8 cellular contexts compared by ENCODE assay signal in the genomic region with DNA sequence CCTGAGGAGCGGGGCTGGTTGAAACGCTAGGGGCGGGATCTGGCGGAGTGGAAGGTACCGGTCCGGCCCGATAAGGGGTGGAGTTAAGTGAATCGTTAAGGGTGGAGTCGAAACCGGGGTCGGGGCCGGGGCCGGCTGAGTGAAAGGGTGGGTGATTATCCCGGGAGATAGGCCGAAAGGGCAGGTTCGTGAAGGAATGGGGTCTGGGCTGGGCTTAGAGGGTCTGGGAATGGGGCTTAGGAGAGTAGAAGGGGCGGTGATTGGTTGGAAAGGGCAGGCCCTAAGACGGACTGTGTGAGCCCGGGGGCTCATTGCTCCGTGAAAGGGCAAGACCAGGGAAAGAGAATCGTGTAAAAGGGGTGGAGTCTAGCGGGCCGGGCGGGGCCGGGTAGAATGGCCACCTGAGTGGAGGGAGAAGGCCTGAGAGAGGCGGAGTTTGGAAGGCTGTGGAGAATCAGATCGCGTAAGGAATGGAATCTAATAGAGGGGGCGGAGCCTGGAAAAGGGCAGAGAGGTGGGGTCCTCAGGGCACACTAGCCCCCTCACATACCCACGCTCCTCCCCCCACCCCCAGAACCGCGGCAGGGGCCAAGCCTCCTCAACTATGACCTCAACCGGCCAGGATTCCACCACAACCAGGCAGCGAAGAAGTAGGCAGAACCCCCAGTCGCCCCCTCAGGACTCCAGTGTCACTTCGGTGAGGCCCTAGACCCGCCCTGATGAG. TPM values are rescaled to one million over a fixed set of nuclear protein-coding genes. Genes with fewer than 3 reads are reported as not detected.
DNase-seq lines count a peak whose midpoint lies in the region; FAIRE-seq and TF ChIP-seq lines count a peak whose summit lies in the region.

No MANE protein-coding gene starts in this region.

- peak overlapping the region; percentile 98 for H3K27ac Mint-ChIP-seq in activated naive CD4-positive, alpha-beta T cell treated with anti-CD3 and anti-CD28 coated beads, Interleukin-2, amount 50 U/mL, for 24 hours
- peak overlapping the region; percentile 93 for H3K27ac Mint-ChIP-seq in glutamatergic neuron (ENCODE audit: unreplicated experiment)

- H3K36me3 Mint-ChIP-seq in activated naive CD4-positive, alpha-beta T cell treated with anti-CD3 and anti-CD28 coated beads, Interleukin-2, amount 50 U/mL, for 24 hours: peaks cover 6% of the 10 kb centered on the region
- H3K36me3 Mint-ChIP-seq in glutamatergic neuron (ENCODE audit: unreplicated experiment): no peaks in the 10 kb centered on the region

- peak; percentile 30 for DNase-seq in GM04503 (ENCODE audit: low read depth)
- DNase-seq in H54 (ENCODE audit: insufficient read length, low spot score): peak; percentile 47
- peak; percentile 77 for DNase-seq in LHCN-M2 (ENCODE audit: low read depth)
- DNase-seq in RPMI8226: peak; percentile 85
- DNase-seq in glutamatergic neuron: peak; percentile 75
- peak; percentile 77 to 86 (median 79) for DNase-seq in ovary

- TF ChIP-seq EP300 in ovary (IDR thresholded peaks at IDR 0.05): no peak

- H3K27me3 Mint-ChIP-seq in activated naive CD4-positive, alpha-beta T cell treated with anti-CD3 and anti-CD28 coated beads, Interleukin-2, amount 50 U/mL, for 24 hours: no peaks in the 10 kb centered on the region
- H3K27me3 Mint-ChIP-seq in glutamatergic neuron (ENCODE audit: unreplicated experiment): peaks cover 8% of the 10 kb centered on the region

- peaks cover 31% of the 10 kb centered on the region for H3K4me1 Mint-ChIP-seq in activated naive CD4-positive, alpha-beta T cell treated with anti-CD3 and anti-CD28 coated beads, Interleukin-2, amount 50 U/mL, for 24 hours
- H3K4me1 Mint-ChIP-seq in glutamatergic neuron (ENCODE audit: low read depth, unreplicated experiment): no peaks in the 10 kb centered on the region

- peak overlapping the region; percentile 96 for H3K4me3 Mint-ChIP-seq in activated naive CD4-positive, alpha-beta T cell treated with anti-CD3 and anti-CD28 coated beads, Interleukin-2, amount 50 U/mL, for 24 hours
- peak overlapping the region; percentile 95 for H3K4me3 Mint-ChIP-seq in glutamatergic neuron (ENCODE audit: unreplicated experiment)

- H3K9me3 ChIP-seq in ovary: no peaks in the 10 kb centered on the region

- TF ChIP-seq CTCF in glutamatergic neuron (IDR thresholded peaks at IDR 0.05; ENCODE audit: partially characterized antibody, unreplicated experiment): no peak
- TF ChIP-seq CTCF in ovary (IDR thresholded peaks at IDR 0.05): peak in 1 of 3 donors; percentile 19

- H3K4me3 ChIP-seq in ovary (peak overlapping the region; percentile 60), urinary bladder (ENCODE audit: low read depth, low read length) (peak overlapping the region; percentile 44)

- H3K36me3 ChIP-seq in ovary: no peaks in the 10 kb centered on the region
- no peaks in the 10 kb centered on the region for H3K36me3 ChIP-seq in urinary bladder (ENCODE audit: insufficient read depth)

- intact Hi-C loops in ovary (cut with DNase I): no loop called here

- no peaks in the 10 kb centered on the region for H3K9me3 Mint-ChIP-seq in activated naive CD4-positive, alpha-beta T cell treated with anti-CD3 and anti-CD28 coated beads, Interleukin-2, amount 50 U/mL, for 24 hours
- peaks cover 9% of the 10 kb centered on the region for H3K9me3 Mint-ChIP-seq in glutamatergic neuron (ENCODE audit: unreplicated experiment)

- FAIRE-seq in H54 (lab: Jason Lieb, UNC): no peak

- H3K27ac ChIP-seq in ovary (peak overlapping the region; percentile 76 to 89), urinary bladder (ENCODE audit: low read depth) (peak overlapping the region; percentile 97)

- peaks cover 2% of the 10 kb centered on the region for H3K4me1 ChIP-seq in ovary (ENCODE audit: insufficient read depth)
- no peaks in the 10 kb centered on the region for H3K4me1 ChIP-seq in urinary bladder (ENCODE audit: insufficient read depth)

- TF ChIP-seq POLR2A in H54 (IDR thresholded peaks at IDR 0.05; ENCODE audit: low read depth, low read length) (no peak), ovary (IDR thresholded peaks at IDR 0.05) (peak; percentile 67)

- H3K27me3 ChIP-seq in ovary: no peaks in the 10 kb centered on the region

- 32 to 48% (median 33%) methylated on average over 37 of the region's 37 CpGs for WGBS in ovary, 3 donors
- WGBS in urinary bladder: under 1% methylated on average over 37 of the region's 37 CpGs

RNA-seq across cellular contexts. Expression of gene HDAC6, which starts 0.4 kb away (rescaled TPM):
- 49.1 and 71.2 TPM in 2 replicates for total RNA-seq in LHCN-M2 (2014; rRNA removed)
- 33.0 TPM for polyA plus RNA-seq in LHCN-M2 (2012)
- 264 TPM for total RNA-seq in glutamatergic neuron (ENCODE audit: unreplicated experiment)
- 100 to 1,000 TPM in 2 of 7 donors, 10 to 100 TPM in 5; 49.1 to 115 (median 86.1) TPM for total RNA-seq in ovary
- polyA plus RNA-seq in ovary: 10 to 100 TPM; 56.7 to 95.3 TPM
- 63.8 TPM for total RNA-seq in urinary bladder
- 42.0 TPM for polyA plus RNA-seq in urinary bladder

RNA-seq across cellular contexts. Expression of gene GATA1, which starts 15.9 kb away (rescaled TPM):
- total RNA-seq in LHCN-M2 (2014; rRNA removed) (not detected in 2 replicates), glutamatergic neuron (ENCODE audit: unreplicated experiment) (not detected), ovary (under 1 TPM in 1 of 7 donors, not detected in 6; 0.46 TPM), urinary bladder (not detected)
- polyA plus RNA-seq in LHCN-M2 (2012): not detected
- polyA plus RNA-seq in ovary (under 1 TPM in 1 of 2 donors, not detected in 1; 0.08 TPM), urinary bladder (0.34 TPM)

RNA-seq across cellular contexts. Expression of gene ERAS, which starts 24.1 kb away (rescaled TPM):
- total RNA-seq in LHCN-M2 (2014; rRNA removed): not detected in 2 replicates
- not detected for polyA plus RNA-seq in LHCN-M2 (2012)
- not detected for total RNA-seq in glutamatergic neuron (ENCODE audit: unreplicated experiment)
- total RNA-seq in ovary: not detected
- not detected for polyA plus RNA-seq in ovary
- not detected for total RNA-seq in urinary bladder
- 0.10 TPM for polyA plus RNA-seq in urinary bladder

RNA-seq across cellular contexts. Expression of gene PCSK1N, which starts 33.2 kb away (rescaled TPM):
- total RNA-seq in LHCN-M2 (2014; rRNA removed) (1.8 and 3.2 TPM in 2 replicates), glutamatergic neuron (ENCODE audit: unreplicated experiment) (127 TPM), ovary (10 to 100 TPM in 1 of 7 donors, 1 to 10 TPM in 2, under 1 TPM in 4; 0.43 to 10.6 (median 0.84) TPM), urinary bladder (1.1 TPM)
- polyA plus RNA-seq in LHCN-M2 (2012): 2.6 TPM
- polyA plus RNA-seq in ovary (under 1 TPM in 1 of 2 donors, not detected in 1; 0.41 TPM), urinary bladder (6.9 TPM)

RNA-seq across cellular contexts. Expression of gene GLOD5, which starts 40.7 kb away (rescaled TPM):
- total RNA-seq in LHCN-M2 (2014; rRNA removed) (not detected in 2 replicates), glutamatergic neuron (ENCODE audit: unreplicated experiment) (not detected), ovary (not detected), urinary bladder (not detected)
- polyA plus RNA-seq in LHCN-M2 (2012): not detected
- polyA plus RNA-seq in ovary (not detected), urinary bladder (not detected)

Comparison
In these comparisons a context has a peak if more than half of its experiments do, and no peak if none do; other contexts are left out.
1. Peak in every context shown above with its lines: DNase-seq, H3K4me3 ChIP-seq and H3K27ac ChIP-seq.
2. DNase-seq: peak in every context shown above with its lines; median percentile 85 in RPMI8226; 79 in ovary; 77 in LHCN-M2; 75 in glutamatergic neuron; 47 in H54; 30 in GM04503.